14 cellular contexts compared by ENCODE assay signal in the genomic region with DNA sequence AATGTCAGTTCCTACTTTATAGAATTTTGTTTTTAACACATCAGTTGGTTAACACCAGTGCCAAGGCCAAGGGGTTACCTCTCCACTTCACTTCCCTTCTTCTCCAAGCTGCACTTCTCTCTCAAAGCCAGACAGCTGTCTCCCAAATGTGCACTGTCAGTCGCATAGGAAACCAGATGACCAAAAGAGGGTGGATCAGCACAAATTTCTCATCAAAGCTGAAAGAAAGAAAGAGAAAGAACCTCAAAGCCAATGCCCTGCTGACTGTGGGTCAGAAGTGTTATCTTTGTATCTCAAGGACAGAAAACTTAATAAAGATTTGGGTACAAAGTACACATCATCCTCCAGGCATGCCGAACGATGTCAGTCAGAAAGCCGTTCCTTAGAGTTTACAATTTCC. TPM values are rescaled to one million over a fixed set of nuclear protein-coding genes. Genes with fewer than 3 reads are reported as not detected.
DNase-seq lines count a peak whose midpoint lies in the region; ATAC-seq and TF ChIP-seq lines count a peak whose summit lies in the region.
"Had no signal": no experiment of that assay in that cellular context is flagged by ENCODE, and none has a peak within 500 bp of the region (broad histone marks: within the 10 kb centered on the region; RNA-seq: fewer than 3 reads in every experiment).

No MANE protein-coding gene starts in this region.

- no peak overlapping the region for H3K4me3 ChIP-seq in IMR-90 (ENCODE audit: insufficient read depth, low read depth, low read length)
- H3K4me3 ChIP-seq in skeletal muscle satellite cell (ENCODE audit: low read length): peak overlapping the region; percentile 12
- H3K4me3 ChIP-seq in breast epithelium: no peak overlapping the region

- H3K27ac ChIP-seq in IMR-90 (ENCODE audit: insufficient read depth, low read length) (0 out of 2 replicates have a peak overlapping the region, but pooled peaks have one; percentile 8), breast epithelium (no peak overlapping the region)

- H3K56ac ChIP-seq in IMR-90 (ENCODE audit: extremely low read depth, insufficient read depth, low read length): peak overlapping the region; percentile 17; the same call in 1 of the 2 replicates

- no peak overlapping the region for H2AFZ ChIP-seq in IMR-90 (replicated peaks; ENCODE audit: low read length, poor library complexity)

- TF ChIP-seq POLR2A in IMR-90 (IDR thresholded peaks at IDR 0.05; ENCODE audit: low read depth, low read length) (no peak), breast epithelium (IDR thresholded peaks at IDR 0.05) (no peak)

- no peak overlapping the region for H2BK15ac ChIP-seq in IMR-90 (ENCODE audit: low read depth, low read length)

- no peak overlapping the region for H3K9ac ChIP-seq in IMR-90 (ENCODE audit: low read depth, low read length)
- H3K9ac ChIP-seq in skeletal muscle satellite cell (ENCODE audit: low read depth, low read length): no peak overlapping the region

- TF ChIP-seq RAD21 in IMR-90 (IDR thresholded peaks at IDR 0.05; ENCODE audit: low read length): no peak

- H3K4ac ChIP-seq in IMR-90 (ENCODE audit: low read depth, low read length): peak overlapping the region; percentile 43; the same call in 1 of the 2 replicates

- H2BK5ac ChIP-seq in IMR-90 (ENCODE audit: low read depth, low read length, poor library complexity, severe bottlenecking): peak overlapping the region; percentile 5

- CTCF ChIA-PET in IMR-90 (lab: Yijun Ruan, JAX): no interaction called here

- intact Hi-C loops in IMR-90 (cut with micrococcal nuclease) (no loop called here), breast epithelium (cut with DNase I; ENCODE audit: low total_unique reads) (no loop called here)

- H4K5ac ChIP-seq in IMR-90 (ENCODE audit: low read depth, low read length): no peak overlapping the region

- H3K4me2 ChIP-seq in IMR-90 (ENCODE audit: low read depth, low read length) (peak overlapping the region; percentile 34; the same call in 1 of the 2 replicates), skeletal muscle satellite cell (ENCODE audit: low read length) (peak overlapping the region; percentile 67)

- peaks cover 39% of the 10 kb centered on the region for H4K20me1 ChIP-seq in IMR-90 (ENCODE audit: insufficient read depth, low read length)

- TF ChIP-seq CTCF in IMR-90 (conservative IDR thresholded peaks at IDR 0.05; ENCODE audit: low read depth, low read length) (no peak), breast epithelium (IDR thresholded peaks at IDR 0.05) (no peak)

- H2AK9ac ChIP-seq in IMR-90 (replicated peaks; ENCODE audit: low read depth, low read length, poor library complexity): no peak overlapping the region

- peak overlapping the region; percentile 68 for H3K14ac ChIP-seq in IMR-90 (replicated peaks; ENCODE audit: low read depth, low read length)

- H3K36me3 ChIP-seq in IMR-90 (ENCODE audit: control insufficient read depth, insufficient read depth, low read length) (peaks cover 4% of the 10 kb centered on the region; the same call in 1 of the 2 replicates), skeletal muscle satellite cell (ENCODE audit: insufficient read depth, low read length) (peaks cover 3% of the 10 kb centered on the region), breast epithelium (no peaks in the 10 kb centered on the region)

- H3K9me3 ChIP-seq in IMR-90 (ENCODE audit: control insufficient read depth, insufficient read depth, low read length) (no peaks in the 10 kb centered on the region), skeletal muscle satellite cell (replicated peaks; ENCODE audit: low read length) (no peaks in the 10 kb centered on the region), breast epithelium (no peaks in the 10 kb centered on the region)

- H2AK5ac ChIP-seq in IMR-90 (ENCODE audit: low read depth, low read length): peak overlapping the region; percentile 23; the same call in 1 of the 2 replicates

- BruUV-seq in IMR-90 (replicated peaks; lab: Mats Ljungman, UMichigan): no TSS peak

- WGBS in IMR-90 (ENCODE audit: extremely low coverage in 2 of 2, insufficient read length in 1 of 2), 2 experiments: no CpG with 5 or more reads among the region's 4 CpGs

- peak overlapping the region in 1 of 2 experiments; percentile 30; a peak in 1 of 4 replicates for H4K8ac ChIP-seq in IMR-90 (ENCODE audit: low read depth in 2 of 2, low read length in 2 of 2)

- dilution Hi-C loops in IMR-90 (cut with HindIII; ENCODE audit: low sequenced_read_pairs, unreplicated experiment): no loop called here

- peak overlapping the region; percentile 31; the same call in 1 of the 2 replicates for H4K91ac ChIP-seq in IMR-90 (ENCODE audit: insufficient read depth, low read depth, low read length)

- H2BK20ac ChIP-seq in IMR-90 (ENCODE audit: low read depth, low read length): peak overlapping the region; percentile 14

- peaks cover 17% of the 10 kb centered on the region for H3K9me1 ChIP-seq in IMR-90 (ENCODE audit: insufficient read depth, low read length)

- DNase-seq in IMR-90 (no peak), amniotic epithelial cell (ENCODE audit: low read depth) (peak; percentile 48), left lobe of liver (ENCODE audit: low spot score) (no peak), AG08396 (ENCODE audit: low spot score) (no peak), breast epithelium (ENCODE audit: low spot score in 2 of 2) (no peak), SK-N-DZ (ENCODE audit: low spot score) (no peak)
- DNase-seq: activated CD4-positive, alpha-beta T cell treated with anti-CD3 and anti-CD28 coated beads for 36 hours; activated T-cell treated with anti-CD3 and anti-CD28 coated beads, Interleukin-2, amount 50 U/mL, for 24 hours; C1 segment of cervical spinal cord; cortex of kidney; stimulated activated CD4-positive, alpha-beta T cell treated with anti-CD3 and anti-CD28 coated beads, Interleukin-1b, Interleukin-23, amount 100 ng/mL, for 48 hours; stimulated activated CD8-positive, alpha-beta memory T cell treated with anti-CD3 and anti-CD28 coated beads, Interleukin-4, amount 100 ng/mL, for 48 hours had no signal

- no peak for ATAC-seq in IMR-90 (ENCODE audit: low read depth)
- ATAC-seq in left lobe of liver: peak; percentile 25
- ATAC-seq in HG02870 (IDR thresholded peaks at IDR 0.05; ENCODE audit: unreplicated experiment): no peak
- ATAC-seq: activated CD4-positive, alpha-beta T cell treated with anti-CD3 and anti-CD28 coated beads for 36 hours had no signal

- H3K4me1 ChIP-seq in IMR-90 (ENCODE audit: control insufficient read depth, insufficient read depth, low read length) (peaks cover 10% of the 10 kb centered on the region), skeletal muscle satellite cell (ENCODE audit: control insufficient read depth, insufficient read depth, low read length) (peaks cover 39% of the 10 kb centered on the region), breast epithelium (peaks cover 0 to 7% of the 10 kb centered on the region in 2 donors)

- H3K27me3 ChIP-seq in IMR-90 (ENCODE audit: control insufficient read depth, insufficient read depth, low read length) (no peaks in the 10 kb centered on the region), skeletal muscle satellite cell (ENCODE audit: control insufficient read depth, insufficient read depth, low read length) (no peaks in the 10 kb centered on the region), breast epithelium (no peaks in the 10 kb centered on the region)

- peak overlapping the region; percentile 60 for H3K18ac ChIP-seq in IMR-90 (ENCODE audit: low read depth, low read length)

- in situ Hi-C loops in IMR-90 (cut with MboI; ENCODE audit: low sequenced_read_pairs): no loop called here

- H3K23ac ChIP-seq in IMR-90 (ENCODE audit: low read depth, low read length): 0 out of 2 replicates have a peak overlapping the region, but pooled peaks have one; percentile 71

- POLR2A ChIA-PET in IMR-90 (lab: Charles Lee; ENCODE audit: unreplicated experiment): no interaction called here

- H3K79me1 ChIP-seq in IMR-90 (ENCODE audit: low read depth in 1 of 2, low read length in 2 of 2): peaks cover 36 to 56% of the 10 kb centered on the region in 2 experiments

- no peak overlapping the region for H2BK120ac ChIP-seq in IMR-90 (ENCODE audit: low read depth, low read length)

TF ChIP-seq in IMR-90, 13 proteins besides CTCF, POLR2A, EP300 and RAD21:
- TF ChIP-seq, protein P1, sequence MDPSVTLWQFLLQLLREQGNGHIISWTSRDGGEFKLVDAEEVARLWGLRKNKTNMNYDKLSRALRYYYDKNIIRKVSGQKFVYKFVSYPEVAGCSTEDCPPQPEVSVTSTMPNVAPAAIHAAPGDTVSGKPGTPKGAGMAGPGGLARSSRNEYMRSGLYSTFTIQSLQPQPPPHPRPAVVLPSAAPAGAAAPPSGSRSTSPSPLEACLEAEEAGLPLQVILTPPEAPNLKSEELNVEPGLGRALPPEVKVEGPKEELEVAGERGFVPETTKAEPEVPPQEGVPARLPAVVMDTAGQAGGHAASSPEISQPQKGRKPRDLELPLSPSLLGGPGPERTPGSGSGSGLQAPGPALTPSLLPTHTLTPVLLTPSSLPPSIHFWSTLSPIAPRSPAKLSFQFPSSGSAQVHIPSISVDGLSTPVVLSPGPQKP (IDR thresholded peaks at IDR 0.05; ENCODE audit: borderline replicate concordance, low read depth, low read length): no peak
- TF ChIP-seq MAZ (IDR thresholded peaks at IDR 0.05; ENCODE audit: borderline replicate concordance, low read depth, low read length): no peak

RNA-seq across cellular contexts. Expression of gene SPATS2L, which starts 32.2 kb away (rescaled TPM):
- 118 and 145 TPM in 2 replicates for total RNA-seq in IMR-90 (2012; rRNA removed)
- polyA plus RNA-seq in IMR-90 (2012; rRNA removed): 155 and 175 TPM in 2 replicates
- 85.4 and 86.8 TPM in 2 replicates for polyA plus RNA-seq in IMR-90 (2012; cell fraction: cytosol; rRNA removed)
- polyA plus RNA-seq in IMR-90 (2012; cell fraction: nucleus; rRNA removed; ENCODE audit: low replicate concordance): 65.5 and 124 TPM in 2 replicates
- 66.8 TPM for total RNA-seq in left lobe of liver
- total RNA-seq in skeletal muscle satellite cell (2012; rRNA removed): 42.8 and 47.8 TPM in 2 replicates
- total RNA-seq in breast epithelium: 10 to 100 TPM; 61.3 to 67.5 (median 64.5) TPM
- polyA plus RNA-seq in SK-N-DZ (2014; cell fraction: cytosol; rRNA removed): 13.2 and 24.2 TPM in 2 replicates
- 8.7 and 16.3 TPM in 2 replicates for polyA plus RNA-seq in SK-N-DZ (2014; cell fraction: nucleus; rRNA removed)
